In genomic region chr3:87309601-87310000, GRCh38 we compare ENCODE assay signal across 29 cellular contexts. TPM values are rescaled to one million over a fixed set of nuclear protein-coding genes. Genes with fewer than 3 reads are reported as not detected.
DNase-seq lines count a peak whose midpoint lies in the region; ATAC-seq, FAIRE-seq and TF ChIP-seq lines count a peak whose summit lies in the region.
"Had no signal": no experiment of that assay in that cellular context is flagged by ENCODE, and none has a peak within 500 bp of the region (broad histone marks: within the 10 kb centered on the region; RNA-seq: fewer than 3 reads in every experiment).

No MANE protein-coding gene starts in this region.

- no peak overlapping the region for H3K4me3 Mint-ChIP-seq in astrocyte (ENCODE audit: unreplicated experiment)
- H3K4me3 Mint-ChIP-seq: activated naive CD8-positive, alpha-beta T cell treated with anti-CD3 and anti-CD28 coated beads, Interleukin-2, amount 50 U/mL, for 24 hours; brain; stimulated activated naive CD8-positive, alpha-beta T cell treated with anti-CD3 and anti-CD28 coated beads, Interleukin-15, amount 100 ng/mL, for 72 hours; T-helper 1 cell treated with Interleukin-12 subunit alpha and Interleukin-12 subunit beta and Interleukin-4 antibody, amounts not matched to agents 30 μg/mL and 1 μg/mL, for 36 hours had no signal

- H3K27ac Mint-ChIP-seq in astrocyte (ENCODE audit: unreplicated experiment), result no peak overlapping the region
- H3K27ac Mint-ChIP-seq: activated naive CD8-positive, alpha-beta T cell treated with anti-CD3 and anti-CD28 coated beads, Interleukin-2, amount 50 U/mL, for 24 hours; brain; stimulated activated naive CD8-positive, alpha-beta T cell treated with anti-CD3 and anti-CD28 coated beads, Interleukin-15, amount 100 ng/mL, for 72 hours; T-helper 1 cell treated with Interleukin-12 subunit alpha and Interleukin-12 subunit beta and Interleukin-4 antibody, amounts not matched to agents 30 μg/mL and 1 μg/mL, for 36 hours had no signal

- H3K27me3 ChIP-seq in HUES64 (ENCODE audit: insufficient read depth, low read length) (no peaks in the 10 kb centered on the region), astrocyte (ENCODE audit: insufficient read depth, low read length) (no peaks in the 10 kb centered on the region)
- H3K27me3 ChIP-seq: colonic mucosa, tibial artery had no signal

- no peaks in the 10 kb centered on the region for H3K79me2 ChIP-seq in astrocyte (ENCODE audit: insufficient read depth, low read length)

- H3K4me3 ChIP-seq in HUES64 (ENCODE audit: low read length) (no peak overlapping the region), astrocyte (ENCODE audit: insufficient read depth, low read depth, low read length) (no peak overlapping the region), mucosa of descending colon (no peak overlapping the region), kidney (ENCODE audit: low read length in 2 of 2) (no peak overlapping the region)
- H3K4me3 ChIP-seq: colonic mucosa, tibial artery had no signal

- no peaks in the 10 kb centered on the region for H3K9me3 Mint-ChIP-seq in astrocyte (ENCODE audit: unreplicated experiment)
- H3K9me3 Mint-ChIP-seq: stimulated activated naive CD8-positive, alpha-beta T cell treated with anti-CD3 and anti-CD28 coated beads, Interleukin-15, amount 100 ng/mL, for 72 hours; T-helper 1 cell treated with Interleukin-12 subunit alpha and Interleukin-12 subunit beta and Interleukin-4 antibody, amounts not matched to agents 30 μg/mL and 1 μg/mL, for 36 hours had no signal

- no peaks in the 10 kb centered on the region for H3K36me3 ChIP-seq in HUES64 (ENCODE audit: insufficient read depth, low read length)
- no peaks in the 10 kb centered on the region for H3K36me3 ChIP-seq in astrocyte (ENCODE audit: insufficient read depth, low read length)
- no peaks in the 10 kb centered on the region for H3K36me3 ChIP-seq in mucosa of descending colon (ENCODE audit: low read depth)
- no peaks in the 10 kb centered on the region for H3K36me3 ChIP-seq in kidney (ENCODE audit: control insufficient read depth in 1 of 2, insufficient read depth in 2 of 2, low read length in 2 of 2)
- H3K36me3 ChIP-seq: colonic mucosa, tibial artery had no signal

- CTCF ChIA-PET in HEK293T (lab: Yijun Ruan, JAX), result no interaction called here

- no peak overlapping the region for H2AFZ ChIP-seq in astrocyte (ENCODE audit: low read depth, low read length)

- no peak for TF ChIP-seq POLR2A in GM12891 (IDR thresholded peaks at IDR 0.05; ENCODE audit: low read depth, low read length)

- DNase-seq in Daoy (ENCODE audit: low read depth) (peak; percentile 55), astrocyte (ENCODE audit: low read depth) (peak; percentile 4), mucosa of descending colon (no peak), kidney (no peak), HEK293T (ENCODE audit: extremely low spot score) (no peak), GM12891 (ENCODE audit: insufficient read length, low spot score) (no peak)
- no peak for DNase-seq in central memory CD4-positive, alpha-beta T cell
- DNase-seq: activated CD4-positive, alpha-beta T cell treated with anti-CD3 and anti-CD28 coated beads for 1 hour; activated gamma-delta T cell; activated naive CD8-positive, alpha-beta T cell treated with anti-CD3 and anti-CD28 coated beads, Interleukin-2, amount 50 U/mL, for 24 hours; activated T-cell treated with anti-CD3 and anti-CD28 coated beads, Interleukin-2, amount 50 U/mL, for 1 hour; colonic mucosa; effector memory CD4-positive, alpha-beta T cell; foreskin melanocyte; GDM1; NCI-H1105 treated with DMSO at 0.1 percent for 48 hours; NCI-H2081 treated with DMSO at 0.1 percent for 48 hours; NCI-H524; stimulated activated naive CD8-positive, alpha-beta T cell treated with anti-CD3 and anti-CD28 coated beads, Interleukin-15, amount 100 ng/mL, for 72 hours; tibial artery had no signal

- H3K9me3 ChIP-seq in HUES64 (ENCODE audit: insufficient read depth, low read depth, low read length) (no peaks in the 10 kb centered on the region), astrocyte (ENCODE audit: insufficient read depth, low read depth, low read length) (no peaks in the 10 kb centered on the region), mucosa of descending colon (no peaks in the 10 kb centered on the region), kidney (ENCODE audit: control insufficient read depth in 1 of 2, low read length in 2 of 2) (no peaks in the 10 kb centered on the region)
- H3K9me3 ChIP-seq: colonic mucosa, tibial artery had no signal

- no peak overlapping the region for H3K4me2 ChIP-seq in astrocyte (ENCODE audit: low read length)

- 42% methylated on average over 2 of the region's 3 CpGs for WGBS in HUES64

- TF ChIP-seq CTCF in astrocyte (IDR thresholded peaks at IDR 0.05; ENCODE audit: insufficient read depth, low read depth, low read length) (no peak), mucosa of descending colon (IDR thresholded peaks at IDR 0.05) (no peak), kidney (IDR thresholded peaks at IDR 0.05; ENCODE audit: borderline replicate concordance, extremely low read depth, insufficient read depth) (no peak)

- ATAC-seq in mucosa of descending colon, result peak; percentile 86
- ATAC-seq: activated naive CD8-positive, alpha-beta T cell treated with anti-CD3 and anti-CD28 coated beads, Interleukin-2, amount 50 U/mL, for 24 hours; esophagus mucosa; sciatic nerve; stimulated activated naive CD8-positive, alpha-beta T cell treated with anti-CD3 and anti-CD28 coated beads, Interleukin-15, amount 100 ng/mL, for 72 hours had no signal

- H3K9ac ChIP-seq in HUES64 (ENCODE audit: low read depth, low read length), result no peak overlapping the region
- H3K9ac ChIP-seq in astrocyte (ENCODE audit: low read length), result no peak overlapping the region
- no peak overlapping the region for H3K9ac ChIP-seq in kidney (ENCODE audit: low read length in 2 of 2)

- no peaks in the 10 kb centered on the region for H4K20me1 ChIP-seq in astrocyte (ENCODE audit: insufficient read depth, low read length)

- FAIRE-seq in astrocyte (lab: Jason Lieb, UNC) (no peak), kidney (lab: Jason Lieb, UNC) (no peak), GM12891 (lab: Jason Lieb, UNC) (no peak)
- FAIRE-seq: H1 had no signal

- POLR2A ChIA-PET in HEK293T (lab: Yijun Ruan, JAX), result no interaction called here

- H3K4me1 Mint-ChIP-seq in astrocyte (ENCODE audit: low read depth, unreplicated experiment), result peaks cover 4% of the 10 kb centered on the region
- H3K4me1 Mint-ChIP-seq: brain; stimulated activated naive CD8-positive, alpha-beta T cell treated with anti-CD3 and anti-CD28 coated beads, Interleukin-15, amount 100 ng/mL, for 72 hours had no signal

- no peaks in the 10 kb centered on the region for H3K36me3 Mint-ChIP-seq in astrocyte (ENCODE audit: low read depth, unreplicated experiment)
- H3K36me3 Mint-ChIP-seq: brain had no signal

- no peaks in the 10 kb centered on the region for H3K4me1 ChIP-seq in HUES64 (ENCODE audit: insufficient read depth, low read length)
- no peaks in the 10 kb centered on the region for H3K4me1 ChIP-seq in astrocyte (ENCODE audit: insufficient read depth, low read length)
- no peaks in the 10 kb centered on the region for H3K4me1 ChIP-seq in mucosa of descending colon (ENCODE audit: low read depth)
- H3K4me1 ChIP-seq in kidney (ENCODE audit: control insufficient read depth in 1 of 2, insufficient read depth in 1 of 2, low read depth in 1 of 2, low read length in 2 of 2), result no peaks in the 10 kb centered on the region
- H3K4me1 ChIP-seq: colonic mucosa, tibial artery had no signal

- intact Hi-C loops in mucosa of descending colon (cut with DNase I, micrococcal nuclease), result no loop called here
- intact Hi-C loops in kidney (cut with DNase I), result no loop called here

- H3K27me3 Mint-ChIP-seq in astrocyte (ENCODE audit: low read depth, unreplicated experiment), result no peaks in the 10 kb centered on the region
- H3K27me3 Mint-ChIP-seq: activated naive CD8-positive, alpha-beta T cell treated with anti-CD3 and anti-CD28 coated beads, Interleukin-2, amount 50 U/mL, for 24 hours; stimulated activated naive CD8-positive, alpha-beta T cell treated with anti-CD3 and anti-CD28 coated beads, Interleukin-15, amount 100 ng/mL, for 72 hours had no signal

- 0 out of 2 replicates have a peak overlapping the region, but pooled peaks have one; percentile 22 for H3K27ac ChIP-seq in HUES64 (ENCODE audit: low read depth, low read length)
- no peak overlapping the region for H3K27ac ChIP-seq in astrocyte (ENCODE audit: low read depth, low read length)
- H3K27ac ChIP-seq in kidney (ENCODE audit: low read depth in 2 of 2, low read length in 2 of 2), result no peak overlapping the region
- H3K27ac ChIP-seq: colonic mucosa, tibial artery had no signal

TF ChIP-seq in HEK293T, 16 proteins besides CTCF, POLR2A, EP300 and RAD21:
- TF ChIP-seq SP1 (IDR thresholded peaks at IDR 0.05) (no peak), FOXM1 (IDR thresholded peaks at IDR 0.05; ENCODE audit: borderline replicate concordance) (no peak), ARNT (IDR thresholded peaks at IDR 0.05) (no peak), FOXA1 (IDR thresholded peaks at IDR 0.05) (no peak), CTBP1 (IDR thresholded peaks at IDR 0.05; ENCODE audit: borderline replicate concordance) (no peak), L3MBTL2 (conservative IDR thresholded peaks at IDR 0.05) (no peak), HDGF (IDR thresholded peaks at IDR 0.05; ENCODE audit: borderline replicate concordance) (no peak), FOXK2 (IDR thresholded peaks at IDR 0.05) (no peak), ZNF384 (IDR thresholded peaks at IDR 0.05) (no peak), BHLHE40 (IDR thresholded peaks at IDR 0.05; ENCODE audit: borderline replicate concordance) (no peak)

TF ChIP-seq in GM12891, 5 proteins besides CTCF, POLR2A, EP300 and RAD21:
- no peak for TF ChIP-seq PAX5 (IDR thresholded peaks at IDR 0.05; ENCODE audit: insufficient read depth, low read length, severe bottlenecking)
- no peak for TF ChIP-seq TAF1 (IDR thresholded peaks at IDR 0.05; ENCODE audit: low read depth, low read length)
- TF ChIP-seq POLR2AphosphoS5 (IDR thresholded peaks at IDR 0.05; ENCODE audit: low read depth, low read length), result no peak
- TF ChIP-seq POU2F2 (IDR thresholded peaks at IDR 0.05; ENCODE audit: low read depth, low read length), result no peak
- TF ChIP-seq SPI1 (IDR thresholded peaks at IDR 0.05; ENCODE audit: low read depth, low read length), result no peak

RNA-seq across cellular contexts. Expression of gene POU1F1, which starts 33.2 kb away (rescaled TPM):
- total RNA-seq in Daoy (2014; rRNA removed; shearing (Covaris generic)), result not detected in 2 replicates
- polyA plus RNA-seq in HUES64 (2013, experiment 1 of 2), result not detected
- not detected for polyA plus RNA-seq in HUES64 (2013, experiment 2 of 2)
- total RNA-seq in astrocyte (not detected in 2 replicates), mucosa of descending colon (not detected), kidney (not detected)
- polyA plus RNA-seq in kidney (ENCODE audit: insufficient read depth, low read depth, low replicate concordance), result not detected
- not detected for polyA plus RNA-seq in GM12891 (2012; ENCODE audit: low read depth, missing spikeins)
- total RNA-seq: colonic mucosa, esophagus mucosa, H1, lower leg skin, sciatic nerve, SK-MEL-5 had no signal
- polyA plus RNA-seq: H1, neural cell had no signal

Comparison
In these comparisons a context has a peak if more than half of its experiments do, and no peak if none do; other contexts are left out.
1. DNase-seq: peak in Daoy (single experiment) and astrocyte (single experiment); none in mucosa of descending colon (0 of 3), kidney (single experiment), central memory CD4-positive, alpha-beta T cell (single experiment), HEK293T (single experiment) and GM12891 (single experiment).